In genomic region chr2:217919204-217919603, GRCh38 we compare ENCODE assay signal across 13 cellular contexts.
DNase-seq lines count a peak whose midpoint lies in the region; ATAC-seq and TF ChIP-seq lines count a peak whose summit lies in the region.
"Had no signal": no experiment of that assay in that cellular context is flagged by ENCODE, and none has a peak within 500 bp of the region (broad histone marks: within the 10 kb centered on the region; RNA-seq: fewer than 3 reads in every experiment).

No MANE protein-coding gene starts in this region.

- no peaks in the 10 kb centered on the region for H3K4me1 Mint-ChIP-seq in T-cell
- H3K4me1 Mint-ChIP-seq: naive B cell had no signal

- no peaks in the 10 kb centered on the region for H3K36me3 Mint-ChIP-seq in T-cell
- H3K36me3 Mint-ChIP-seq: naive B cell had no signal

- peak; percentile 84 for DNase-seq in NCI-H510A treated with DMSO at 0.1 percent for 48 hours (lab: John Stamatoyannopoulos, UW)
- no peak for DNase-seq in esophagus squamous epithelium (lab: John Stamatoyannopoulos, UW)
- DNase-seq in tibial artery = no peak
- no peak for DNase-seq in T-cell
- DNase-seq in NCI-H128 (lab: John Stamatoyannopoulos, UW; ENCODE audit: unreplicated experiment) = no peak
- DNase-seq: activated T-cell treated with anti-CD3 and anti-CD28 coated beads for 4 hours; CD4-positive, alpha-beta T cell; naive B cell; NCI-H1092; WERI-Rb-1 had no signal

- ATAC-seq in HG03039 (IDR thresholded peaks at IDR 0.05; ENCODE audit: unreplicated experiment) (no peak), T-cell (replicated peaks in 1 of 4) (no peak), GM21576 (IDR thresholded peaks at IDR 0.05; ENCODE audit: unreplicated experiment) (no peak)

- CTCF ChIA-PET in T-cell (lab: Charles Lee) = no interaction called here

- no peak for TF ChIP-seq POLR2A in esophagus squamous epithelium (IDR thresholded peaks at IDR 0.05)

- H3K9me3 Mint-ChIP-seq in T-cell = no peaks in the 10 kb centered on the region
- H3K9me3 Mint-ChIP-seq: CD4-positive, alpha-beta T cell; naive B cell had no signal

- H3K27ac Mint-ChIP-seq in T-cell = no peak overlapping the region
- H3K27ac Mint-ChIP-seq: CD4-positive, alpha-beta T cell; naive B cell had no signal

- H3K36me3 ChIP-seq in esophagus squamous epithelium = peaks cover 0 to 19% (median 6%) of the 10 kb centered on the region in 3 donors
- peaks cover 15 to 16% of the 10 kb centered on the region in 2 donors for H3K36me3 ChIP-seq in muscle layer of duodenum (ENCODE audit: control insufficient read depth in 1 of 2, insufficient read depth in 2 of 2, low read length in 2 of 2)
- H3K36me3 ChIP-seq in tibial artery = peaks cover 41 to 52% (median 44%) of the 10 kb centered on the region in 3 donors
- H3K36me3 ChIP-seq: WERI-Rb-1 had no signal

- H3K4me3 ChIP-seq in esophagus squamous epithelium = peak overlapping the region in 1 of 4 donors; percentile 21
- peak overlapping the region in 1 of 2 donors; percentile 30 for H3K4me3 ChIP-seq in muscle layer of duodenum (ENCODE audit: low read depth in 1 of 2, low read length in 2 of 2)
- H3K4me3 ChIP-seq in tibial artery = peak overlapping the region in 1 of 2 donors; percentile 44

- peak overlapping the region; percentile 72 to 95 (median 92) for H3K27ac ChIP-seq in esophagus squamous epithelium
- peak overlapping the region; percentile 80 for H3K27ac ChIP-seq in muscle layer of duodenum (ENCODE audit: low read length)
- peak overlapping the region; percentile 95 to 98 for H3K27ac ChIP-seq in tibial artery
- H3K27ac ChIP-seq: WERI-Rb-1 had no signal

- H3K9me3 ChIP-seq in esophagus squamous epithelium (no peaks in the 10 kb centered on the region), muscle layer of duodenum (ENCODE audit: control insufficient read depth in 1 of 2, low read length in 2 of 2) (no peaks in the 10 kb centered on the region), tibial artery (no peaks in the 10 kb centered on the region)

- H3K4me1 ChIP-seq in esophagus squamous epithelium = peaks cover 50 to 100% (median 96%) of the 10 kb centered on the region in 3 donors
- H3K4me1 ChIP-seq in muscle layer of duodenum (ENCODE audit: control insufficient read depth in 1 of 2, insufficient read depth in 2 of 2, low read length in 2 of 2) = peaks cover 22 to 96% of the 10 kb centered on the region in 2 donors
- H3K4me1 ChIP-seq in tibial artery = peaks cover 15 to 100% (median 99%) of the 10 kb centered on the region in 4 donors

- H3K4me3 Mint-ChIP-seq in T-cell = no peak overlapping the region
- H3K4me3 Mint-ChIP-seq: CD4-positive, alpha-beta T cell; naive B cell had no signal

- POLR2A ChIA-PET in T-cell (lab: Charles Lee) = no interaction called here

- TF ChIP-seq CTCF in esophagus squamous epithelium (IDR thresholded peaks at IDR 0.05) (no peak), tibial artery (IDR thresholded peaks at IDR 0.05) (no peak)

- H3K27me3 Mint-ChIP-seq in T-cell = peaks cover 5 to 6% of the 10 kb centered on the region in 2 donors
- H3K27me3 Mint-ChIP-seq: CD4-positive, alpha-beta T cell had no signal

- H3K27me3 ChIP-seq in esophagus squamous epithelium (no peaks in the 10 kb centered on the region), muscle layer of duodenum (ENCODE audit: low read depth, low read length) (no peaks in the 10 kb centered on the region), tibial artery (no peaks in the 10 kb centered on the region)

- WGBS in esophagus squamous epithelium, 2 donors = 38 to 48% methylated on average over 5 to 6 of the region's 8 CpGs

- intact Hi-C loops in esophagus squamous epithelium (cut with DNase I) (no loop called here), tibial artery (cut with DNase I; ENCODE audit: low total_unique reads) (no loop called here)
